Comparison of ENCODE assay signal across 18 cellular contexts in the genomic region with DNA sequence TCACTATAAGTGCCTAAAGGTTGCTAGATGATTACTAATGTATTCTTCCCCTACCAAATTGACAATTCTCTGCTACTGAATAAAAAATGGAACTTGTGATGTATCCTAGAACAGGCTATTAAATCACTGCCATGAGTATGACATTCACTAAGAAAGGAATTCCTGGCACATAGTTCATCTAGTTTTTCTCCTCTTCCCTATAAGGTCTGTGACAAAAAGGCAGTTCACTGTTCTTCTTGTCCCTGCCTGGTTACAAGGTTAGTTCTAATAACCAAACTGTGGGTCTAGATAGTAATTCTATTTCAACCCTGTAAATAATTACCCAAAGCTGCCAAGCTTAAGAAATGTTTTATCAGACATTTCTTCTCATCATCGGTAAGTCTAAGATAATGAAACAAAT.
"Had no signal": no experiment of that assay in that cellular context is flagged by ENCODE, and none has a peak within 500 bp of the region (broad histone marks: within the 10 kb centered on the region; RNA-seq: fewer than 3 reads in every experiment).

No MANE protein-coding gene starts in this region.

- ATAC-seq: activated naive CD4-positive, alpha-beta T cell treated with anti-CD3 and anti-CD28 coated beads, Interleukin-2, amount 50 U/mL, for 72 hours; left ventricle myocardium superior; natural killer cell; stimulated activated naive CD8-positive, alpha-beta T cell treated with anti-CD3 and anti-CD28 coated beads, Interleukin-15, amount 100 ng/mL, for 72 hours; WTC11 had no signal

- H3K27ac ChIP-seq: ascending aorta, neutrophil had no signal

- H3K4me3 Mint-ChIP-seq: endodermal cell; natural killer cell; stimulated activated naive CD8-positive, alpha-beta T cell treated with anti-CD3 and anti-CD28 coated beads, Interleukin-15, amount 100 ng/mL, for 72 hours; T-helper 1 cell treated with Interleukin-12 subunit alpha and Interleukin-12 subunit beta and Interleukin-4 antibody, amounts not matched to agents 30 μg/mL and 1 μg/mL, for 36 hours; WTC11 had no signal

- H3K9me3 Mint-ChIP-seq: activated naive CD4-positive, alpha-beta T cell treated with anti-CD3 and anti-CD28 coated beads, Interleukin-2, amount 50 U/mL, for 72 hours; endodermal cell; stimulated activated naive CD8-positive, alpha-beta T cell treated with anti-CD3 and anti-CD28 coated beads, Interleukin-15, amount 100 ng/mL, for 72 hours; T-helper 1 cell treated with Interleukin-12 subunit alpha and Interleukin-12 subunit beta and Interleukin-4 antibody, amounts not matched to agents 30 μg/mL and 1 μg/mL, for 36 hours; WTC11 had no signal

- H3K36me3 Mint-ChIP-seq: activated naive CD4-positive, alpha-beta T cell treated with anti-CD3 and anti-CD28 coated beads, Interleukin-2, amount 50 U/mL, for 72 hours; natural killer cell; WTC11 had no signal

- DNase-seq: activated gamma-delta T cell treated with Interleukin-2 at 50 U/mL for 16 hours; activated T-cell treated with anti-CD3 and anti-CD28 coated beads, Interleukin-2, amount 50 U/mL, for 1 hour; cerebellar nuclear complex; cortex of kidney; endodermal cell; left ventricle myocardium superior; mammary epithelial cell; midbrain; natural killer cell; stimulated activated naive CD8-positive, alpha-beta T cell treated with anti-CD3 and anti-CD28 coated beads, Interleukin-15, amount 100 ng/mL, for 72 hours; T1000; tibial artery had no signal

- H3K4me1 Mint-ChIP-seq: endodermal cell; natural killer cell; stimulated activated naive CD8-positive, alpha-beta T cell treated with anti-CD3 and anti-CD28 coated beads, Interleukin-15, amount 100 ng/mL, for 72 hours had no signal

- H3K9me3 ChIP-seq: ascending aorta, breast epithelium, neutrophil, tibial artery had no signal

- H3K27me3 ChIP-seq: ascending aorta, breast epithelium, neutrophil, tibial artery had no signal

- H3K4me3 ChIP-seq: ascending aorta, breast epithelium, tibial artery had no signal

- H3K36me3 ChIP-seq: ascending aorta, breast epithelium, neutrophil, tibial artery had no signal

- H3K27ac Mint-ChIP-seq: activated naive CD4-positive, alpha-beta T cell treated with anti-CD3 and anti-CD28 coated beads, Interleukin-2, amount 50 U/mL, for 72 hours; endodermal cell; natural killer cell; stimulated activated naive CD8-positive, alpha-beta T cell treated with anti-CD3 and anti-CD28 coated beads, Interleukin-15, amount 100 ng/mL, for 72 hours; T-helper 1 cell treated with Interleukin-12 subunit alpha and Interleukin-12 subunit beta and Interleukin-4 antibody, amounts not matched to agents 30 μg/mL and 1 μg/mL, for 36 hours; WTC11 had no signal

- H3K4me1 ChIP-seq: breast epithelium had no signal
